ENCODE assay signal across 26 cellular contexts in genomic region chr10:75123088-75123682, GRCh38. TPM values are rescaled to one million over a fixed set of nuclear protein-coding genes. Genes with fewer than 3 reads are reported as not detected.
DNase-seq lines count a peak whose midpoint lies in the region; ATAC-seq, FAIRE-seq and TF ChIP-seq lines count a peak whose summit lies in the region.
"Had no signal": no experiment of that assay in that cellular context is flagged by ENCODE, and none has a peak within 500 bp of the region (broad histone marks: within the 10 kb centered on the region; RNA-seq: fewer than 3 reads in every experiment).

No MANE protein-coding gene starts in this region.

- no peak overlapping the region for H3K4me3 ChIP-seq in CD4-positive, alpha-beta memory T cell (ENCODE audit: low read length in 2 of 2)
- H3K4me3 ChIP-seq in H1 (ENCODE audit: extremely low read depth in 1 of 4, insufficient read depth in 2 of 4, low read depth in 3 of 4, low read length in 4 of 4): no peak overlapping the region
- no peak overlapping the region for H3K4me3 ChIP-seq in trophoblast cell (ENCODE audit: low read depth, low read length)
- H3K4me3 ChIP-seq: lower lobe of right lung, PC-9, testis had no signal

- H3K27ac ChIP-seq in CD4-positive, alpha-beta memory T cell (ENCODE audit: low read depth, low read length): no peak overlapping the region
- H3K27ac ChIP-seq in H1 (ENCODE audit: low read depth, low read length) (no peak overlapping the region), trophoblast cell (ENCODE audit: low read depth, low read length) (no peak overlapping the region)
- H3K27ac ChIP-seq: 22Rv1, lower lobe of right lung, PC-9, testis had no signal

- H3K9ac ChIP-seq in H1 (replicated peaks in 1 of 4; ENCODE audit: extremely low read depth in 1 of 4, low read depth in 3 of 4, low read length in 3 of 4) (no peak overlapping the region), trophoblast cell (ENCODE audit: low read length) (no peak overlapping the region)

- CTCF ChIA-PET in CD4-positive, alpha-beta memory T cell (lab: Charles Lee; ENCODE audit: partially characterized antibody): no interaction called here
- CTCF ChIA-PET in H1 (lab: Charles Lee; ENCODE audit: partially characterized antibody): interaction anchor here (0.6 kb wide), 1 partner anchor 21 kb away, joined by 4 read pairs; no protein-coding TSS in a partner anchor

- no peak overlapping the region for H3K4me3 Mint-ChIP-seq in T-helper 2 cell treated with Interferon-gamma antibody and Interleukin-4, amounts not matched to agents 5 μg/mL and 100 μg/mL, for 36 hours
- no peak overlapping the region for H3K4me3 Mint-ChIP-seq in CD4-positive, alpha-beta memory T cell
- H3K4me3 Mint-ChIP-seq in natural killer cell treated with Interleukin-12 subunit alpha and Interleukin-12 subunit beta and Interleukin-15 and Interleukin-18, amount 100 ng/mL, for 72 hours: no peak overlapping the region
- H3K4me3 Mint-ChIP-seq: activated T-cell treated with anti-CD3 and anti-CD28 coated beads, Interleukin-2, amount 50 U/mL, for 72 hours; CD8-positive, alpha-beta T cell had no signal

- H3K79me2 ChIP-seq in H1 (ENCODE audit: control insufficient read depth in 1 of 2, insufficient read depth in 2 of 2, low read length in 2 of 2): peaks cover 0 to 55% of the 10 kb centered on the region in 2 experiments; a peak in 2 of 4 replicates
- H3K79me2 ChIP-seq in trophoblast cell (ENCODE audit: control insufficient read depth, insufficient read depth, low read length, poor library complexity): no peaks in the 10 kb centered on the region

- H4K5ac ChIP-seq in H1 (ENCODE audit: insufficient read length, low read depth, low read length): no peak overlapping the region

- H3K56ac ChIP-seq in H1 (replicated peaks; ENCODE audit: insufficient read length, low read depth, low read length): no peak overlapping the region

- H2BK5ac ChIP-seq in H1 (ENCODE audit: low read depth, low read length) (no peak overlapping the region), trophoblast cell (ENCODE audit: low read depth, low read length, poor library complexity) (no peak overlapping the region)

- peak overlapping the region; percentile 67 for H3K27ac Mint-ChIP-seq in T-helper 2 cell treated with Interferon-gamma antibody and Interleukin-4, amounts not matched to agents 5 μg/mL and 100 μg/mL, for 36 hours
- H3K27ac Mint-ChIP-seq in CD4-positive, alpha-beta memory T cell: peak overlapping the region in 5 of 7 donors; percentile 12 to 81 (median 52)
- no peak overlapping the region for H3K27ac Mint-ChIP-seq in natural killer cell treated with Interleukin-12 subunit alpha and Interleukin-12 subunit beta and Interleukin-15 and Interleukin-18, amount 100 ng/mL, for 72 hours
- H3K27ac Mint-ChIP-seq: activated T-cell treated with anti-CD3 and anti-CD28 coated beads, Interleukin-2, amount 50 U/mL, for 72 hours had no signal

- TF ChIP-seq CTCF in H1 (IDR thresholded peaks at IDR 0.05; ENCODE audit: control extremely low read depth in 1 of 3, insufficient read depth in 1 of 3, low read depth in 1 of 3, low read length in 3 of 3): no peak

- FAIRE-seq in H1 (lab: Jason Lieb, UNC): no peak
- FAIRE-seq: GM19239, small intestine had no signal

- H3K23me2 ChIP-seq in H1 (ENCODE audit: low read depth, low read length): no peaks in the 10 kb centered on the region

- H4K91ac ChIP-seq in H1 (replicated peaks; ENCODE audit: insufficient read length, low read length) (no peak overlapping the region), trophoblast cell (ENCODE audit: low read depth, low read length) (no peak overlapping the region)

- no peak overlapping the region for H2AK5ac ChIP-seq in H1 (ENCODE audit: low read depth, low read length)
- H2AK5ac ChIP-seq in trophoblast cell (ENCODE audit: low read length): no peak overlapping the region

- H3K27me3 ChIP-seq in CD4-positive, alpha-beta memory T cell (ENCODE audit: insufficient read depth, low read length): no peaks in the 10 kb centered on the region
- H3K27me3 ChIP-seq in H1 (replicated peaks in 1 of 4; ENCODE audit: control insufficient read depth in 3 of 4, extremely low read depth in 1 of 4, insufficient read depth in 3 of 4, low read length in 3 of 4) (no peaks in the 10 kb centered on the region), trophoblast cell (ENCODE audit: insufficient read depth, low read length) (no peaks in the 10 kb centered on the region)
- H3K27me3 ChIP-seq: testis had no signal

- H3K27me3 Mint-ChIP-seq in T-helper 2 cell treated with Interferon-gamma antibody and Interleukin-4, amounts not matched to agents 5 μg/mL and 100 μg/mL, for 36 hours (ENCODE audit: low read depth): no peaks in the 10 kb centered on the region
- no peaks in the 10 kb centered on the region for H3K27me3 Mint-ChIP-seq in CD4-positive, alpha-beta memory T cell
- no peaks in the 10 kb centered on the region for H3K27me3 Mint-ChIP-seq in natural killer cell treated with Interleukin-12 subunit alpha and Interleukin-12 subunit beta and Interleukin-15 and Interleukin-18, amount 100 ng/mL, for 72 hours

- ATAC-seq in natural killer cell treated with Interleukin-12 subunit alpha and Interleukin-12 subunit beta and Interleukin-15 and Interleukin-18, amount 100 ng/mL, for 72 hours: no peak
- ATAC-seq: activated T-cell treated with anti-CD3 and anti-CD28 coated beads, Interleukin-2, amount 50 U/mL, for 72 hours; CD8-positive, alpha-beta T cell; lower lobe of right lung had no signal

- H2BK12ac ChIP-seq in H1 (ENCODE audit: low read depth, low read length) (0 out of 2 replicates have a peak overlapping the region, but pooled peaks have one; percentile 39), trophoblast cell (ENCODE audit: low read length) (no peak overlapping the region)

- TF ChIP-seq EP300 in H1 (IDR thresholded peaks at IDR 0.05; ENCODE audit: borderline replicate concordance in 1 of 2, low read depth in 2 of 2, low read length in 2 of 2): no peak

- intact Hi-C loops in CD4-positive, alpha-beta memory T cell (cut with micrococcal nuclease): no loop called here
- intact Hi-C loops in posterior vena cava (cut with DNase I): no loop called here

- no peaks in the 10 kb centered on the region for H3K9me3 ChIP-seq in CD4-positive, alpha-beta memory T cell (ENCODE audit: control insufficient read depth in 1 of 2, low read length in 2 of 2)
- no peaks in the 10 kb centered on the region for H3K9me3 ChIP-seq in H1 (ENCODE audit: insufficient read depth in 2 of 2, low read depth in 1 of 2, low read length in 1 of 2)
- H3K9me3 ChIP-seq in trophoblast cell (ENCODE audit: insufficient read depth, low read depth, low read length): no peaks in the 10 kb centered on the region
- H3K9me3 ChIP-seq: lower lobe of right lung, testis had no signal

- no peak overlapping the region for H2BK15ac ChIP-seq in H1 (ENCODE audit: low read length)

- H3K23ac ChIP-seq in H1 (ENCODE audit: insufficient read length): no peak overlapping the region
- no peak overlapping the region for H3K23ac ChIP-seq in trophoblast cell (ENCODE audit: low read length)

- peaks cover 2% of the 10 kb centered on the region; the same call in 1 of the 2 replicates for H3K79me1 ChIP-seq in H1 (ENCODE audit: low read depth, low read length)
- H3K79me1 ChIP-seq in trophoblast cell (ENCODE audit: low read length): no peaks in the 10 kb centered on the region

- H3K18ac ChIP-seq in H1 (ENCODE audit: extremely low read depth, low read length): no peak overlapping the region
- H3K18ac ChIP-seq in trophoblast cell (ENCODE audit: low read length): no peak overlapping the region

- POLR2A ChIA-PET in CD4-positive, alpha-beta memory T cell (lab: Charles Lee; ENCODE audit: partially characterized antibody): no interaction called here
- POLR2A ChIA-PET in H1 (lab: Charles Lee; ENCODE audit: partially characterized antibody): no interaction called here

- H3K4me1 Mint-ChIP-seq in T-helper 2 cell treated with Interferon-gamma antibody and Interleukin-4, amounts not matched to agents 5 μg/mL and 100 μg/mL, for 36 hours (ENCODE audit: low read depth): peaks cover 10% of the 10 kb centered on the region
- H3K4me1 Mint-ChIP-seq in CD4-positive, alpha-beta memory T cell: peaks cover 12 to 42% (median 21%) of the 10 kb centered on the region in 4 donors
- H3K4me1 Mint-ChIP-seq in natural killer cell treated with Interleukin-12 subunit alpha and Interleukin-12 subunit beta and Interleukin-15 and Interleukin-18, amount 100 ng/mL, for 72 hours (ENCODE audit: low read depth in 2 of 2): peaks cover 6 to 7% of the 10 kb centered on the region in 2 donors

- TF ChIP-seq POLR2A in H1 (IDR thresholded peaks at IDR 0.05; ENCODE audit: control extremely low read depth in 1 of 2, low read depth in 2 of 2, low read length in 2 of 2): no peak

- 89% methylated on average over 4 of the region's 4 CpGs; no CpG with 5 or more reads in 1 of the 2 experiments for WGBS in H1 (ENCODE audit: extremely low coverage in 1 of 2, insufficient coverage in 1 of 2, insufficient read length in 1 of 2, insufficient replicate concordance in 2 of 2, low coverage in 1 of 2, low lambda C conversion rate in 2 of 2, missing lambda C conversion rate in 1 of 2), 2 experiments
- WGBS in trophoblast cell (ENCODE audit: extremely low coverage, insufficient coverage, insufficient read length): no CpG with 5 or more reads among the region's 4 CpGs

- no peak overlapping the region for H4K12ac ChIP-seq in trophoblast cell (ENCODE audit: low read depth, low read length)

- H3K4me2 ChIP-seq in H1 (ENCODE audit: insufficient read depth in 1 of 2, low read depth in 2 of 2, low read length in 2 of 2) (no peak overlapping the region), trophoblast cell (ENCODE audit: low read length) (no peak overlapping the region)
- H3K4me2 ChIP-seq: PC-9 had no signal

- no peak overlapping the region for H2BK20ac ChIP-seq in H1 (ENCODE audit: low read length)

- H3K4me1 ChIP-seq in CD4-positive, alpha-beta memory T cell (ENCODE audit: insufficient read depth, low read length): peaks cover 27% of the 10 kb centered on the region
- H3K4me1 ChIP-seq in H1 (replicated peaks in 1 of 4; ENCODE audit: control insufficient read depth in 3 of 4, insufficient read depth in 4 of 4, low read length in 3 of 4) (peaks cover 0 to 2% (median 0%) of the 10 kb centered on the region in 4 experiments; a peak in 1 of 7 replicates), trophoblast cell (ENCODE audit: control insufficient read depth in 1 of 2, insufficient read depth in 2 of 2, low read length in 2 of 2) (no peaks in the 10 kb centered on the region)

- H3K36me3 Mint-ChIP-seq in T-helper 2 cell treated with Interferon-gamma antibody and Interleukin-4, amounts not matched to agents 5 μg/mL and 100 μg/mL, for 36 hours (ENCODE audit: low read depth): peaks cover 12% of the 10 kb centered on the region
- H3K36me3 Mint-ChIP-seq in CD4-positive, alpha-beta memory T cell: peaks cover 6 to 27% of the 10 kb centered on the region in 2 donors
- H3K36me3 Mint-ChIP-seq in natural killer cell treated with Interleukin-12 subunit alpha and Interleukin-12 subunit beta and Interleukin-15 and Interleukin-18, amount 100 ng/mL, for 72 hours: no peaks in the 10 kb centered on the region

- no peak for TF ChIP-seq RAD21 in H1 (IDR thresholded peaks at IDR 0.05 in 1 of 2, conservative IDR thresholded peaks at IDR 0.05 in 1 of 2; ENCODE audit: low read depth in 2 of 2, low read length in 2 of 2)

- no peak overlapping the region for H2AFZ ChIP-seq in H1 (ENCODE audit: low read length)
- H2AFZ ChIP-seq in trophoblast cell (ENCODE audit: insufficient read depth, low read length, poor library complexity): no peak overlapping the region
- H2AFZ ChIP-seq: PC-9 had no signal

- H3K36me3 ChIP-seq in CD4-positive, alpha-beta memory T cell (ENCODE audit: insufficient read depth, low read length): no peaks in the 10 kb centered on the region
- H3K36me3 ChIP-seq in H1 (ENCODE audit: control insufficient read depth in 2 of 4, insufficient read depth in 4 of 4, low read length in 3 of 4): no peaks in the 10 kb centered on the region
- H3K36me3 ChIP-seq in trophoblast cell (ENCODE audit: control insufficient read depth in 1 of 2, insufficient read depth in 2 of 2, low read length in 2 of 2): peaks cover 0 to 1% of the 10 kb centered on the region in 2 experiments

- no peak overlapping the region for H4K8ac ChIP-seq in H1 (ENCODE audit: extremely low read depth, insufficient read depth, low read length)
- no peak overlapping the region for H4K8ac ChIP-seq in trophoblast cell (ENCODE audit: low read depth, low read length)

- H3K9me3 Mint-ChIP-seq in T-helper 2 cell treated with Interferon-gamma antibody and Interleukin-4, amounts not matched to agents 5 μg/mL and 100 μg/mL, for 36 hours: no peaks in the 10 kb centered on the region
- no peaks in the 10 kb centered on the region for H3K9me3 Mint-ChIP-seq in CD4-positive, alpha-beta memory T cell
- no peaks in the 10 kb centered on the region for H3K9me3 Mint-ChIP-seq in natural killer cell treated with Interleukin-12 subunit alpha and Interleukin-12 subunit beta and Interleukin-15 and Interleukin-18, amount 100 ng/mL, for 72 hours
- H3K9me3 Mint-ChIP-seq: activated T-cell treated with anti-CD3 and anti-CD28 coated beads, Interleukin-2, amount 50 U/mL, for 72 hours; CD8-positive, alpha-beta T cell had no signal

- H2BK120ac ChIP-seq in H1 (replicated peaks; ENCODE audit: low read depth, low read length) (no peak overlapping the region), trophoblast cell (ENCODE audit: insufficient read depth, low read length, poor library complexity) (no peak overlapping the region)

- H4K20me1 ChIP-seq in H1 (replicated peaks in 1 of 2; ENCODE audit: control insufficient read depth in 1 of 2, insufficient read depth in 2 of 2, low read length in 2 of 2): peaks cover 0 to 4% of the 10 kb centered on the region in 2 experiments

- H3K4ac ChIP-seq in H1 (replicated peaks; ENCODE audit: insufficient read length, low read depth, low read length) (no peak overlapping the region), trophoblast cell (ENCODE audit: low read depth, low read length) (peak overlapping the region; percentile 39)

- DNase-seq in T-helper 2 cell treated with Interferon-gamma antibody and Interleukin-4, amounts not matched to agents 5 μg/mL and 100 μg/mL, for 36 hours (ENCODE audit: low spot score): no peak
- DNase-seq in T-helper 2 cell (no peak), H1 (ENCODE audit: low read depth in 1 of 2, low spot score in 2 of 2) (no peak), trophoblast cell (no peak), foreskin melanocyte (no peak), posterior vena cava (ENCODE audit: low spot score) (no peak)
- DNase-seq in CD4-positive, alpha-beta memory T cell: no peak
- no peak for DNase-seq in natural killer cell treated with Interleukin-12 subunit alpha and Interleukin-12 subunit beta and Interleukin-15 and Interleukin-18, amount 100 ng/mL, for 72 hours (ENCODE audit: low spot score)
- DNase-seq: activated CD8-positive, alpha-beta memory T cell treated with anti-CD3 and anti-CD28 coated beads for 24 hours; activated T-cell treated with anti-CD3 and anti-CD28 coated beads, Interleukin-2, amount 50 U/mL, for 72 hours; CD8-positive, alpha-beta T cell; DMS153; effector CD4-positive, alpha-beta T cell; islet precursor cell; lower lobe of right lung; NCI-H1694 treated with DMSO at 0.1 percent for 48 hours; NCI-H2171; NCI-H510A treated with DMSO at 0.1 percent for 48 hours; nucleus accumbens; PC-9; SHP77; small intestine; stimulated activated CD4-positive, alpha-beta T cell treated with anti-CD3 and anti-CD28 coated beads, Interleukin-1b, Interleukin-23, amount 100 ng/mL, for 48 hours; testis had no signal

- H3K14ac ChIP-seq in H1 (ENCODE audit: insufficient read length) (no peak overlapping the region), trophoblast cell (ENCODE audit: low read length) (no peak overlapping the region)

RNA-seq across cellular contexts. Expression of gene SAMD8, which starts 11.7 kb away (rescaled TPM):
- total RNA-seq in CD4-positive, alpha-beta memory T cell: 10 to 100 TPM; 17.9 to 20.6 TPM
- 10 to 100 TPM in 1 of 2 donors, 1 to 10 TPM in 1; 6.9 to 10.8 TPM for polyA plus RNA-seq in CD4-positive, alpha-beta memory T cell
- total RNA-seq in H1 (2021; fragmentation: NEBNext Ultra II Directional; extraction: Animal tissue kit (Norgen Biotek cat#: 25700)): 16.6 and 20.9 TPM in 2 replicates
- polyA plus RNA-seq in H1 (2011; rRNA removed): 9.3 and 11.7 TPM in 2 replicates
- polyA plus RNA-seq in H1 (2011; cell fraction: cytosol; rRNA removed): 10.1 TPM
- polyA plus RNA-seq in H1 (2011; cell fraction: nucleus; rRNA removed): 6.1 TPM
- polyA plus RNA-seq in H1 (2012, experiment 1 of 2): 4.6 to 8.5 TPM (median 6.8 TPM) in 4 replicates
- polyA plus RNA-seq in H1 (2012, experiment 2 of 2): 1.3 TPM
- polyA plus RNA-seq in H1 (2013, experiment 1 of 2): 10.8 TPM
- polyA plus RNA-seq in H1 (2013, experiment 2 of 2): 11.6 TPM
- polyA minus RNA-seq in H1 (2011; rRNA and poly(A)+ RNA removed): 37.7 and 50.7 TPM in 2 replicates
- 11.7 TPM for polyA minus RNA-seq in H1 (2011; cell fraction: cytosol; rRNA and poly(A)+ RNA removed)
- 22.2 TPM for polyA minus RNA-seq in H1 (2011; cell fraction: nucleus; rRNA and poly(A)+ RNA removed)
- polyA plus RNA-seq in trophoblast cell (2013): 26.6 and 28.8 TPM in 2 replicates
- 10 to 100 TPM; 20.9 to 23.5 TPM for total RNA-seq in natural killer cell treated with Interleukin-12 subunit alpha and Interleukin-12 subunit beta and Interleukin-15 and Interleukin-18, amount 100 ng/mL, for 72 hours
- total RNA-seq in posterior vena cava: 10 to 100 TPM; 26.6 to 29.6 TPM

Comparison
In these comparisons a context has a peak if more than half of its experiments do, and no peak if none do; other contexts are left out.
1. H3K27ac Mint-ChIP-seq: peak in T-helper 2 cell treated with Interferon-gamma antibody and Interleukin-4, amounts not matched to agents 5 μg/mL and 100 μg/mL, for 36 hours (single experiment) and CD4-positive, alpha-beta memory T cell (5 of 7); none in natural killer cell treated with Interleukin-12 subunit alpha and Interleukin-12 subunit beta and Interleukin-15 and Interleukin-18, amount 100 ng/mL, for 72 hours (0 of 2).